ENCODE assay signal across 34 cellular contexts in the genomic region with DNA sequence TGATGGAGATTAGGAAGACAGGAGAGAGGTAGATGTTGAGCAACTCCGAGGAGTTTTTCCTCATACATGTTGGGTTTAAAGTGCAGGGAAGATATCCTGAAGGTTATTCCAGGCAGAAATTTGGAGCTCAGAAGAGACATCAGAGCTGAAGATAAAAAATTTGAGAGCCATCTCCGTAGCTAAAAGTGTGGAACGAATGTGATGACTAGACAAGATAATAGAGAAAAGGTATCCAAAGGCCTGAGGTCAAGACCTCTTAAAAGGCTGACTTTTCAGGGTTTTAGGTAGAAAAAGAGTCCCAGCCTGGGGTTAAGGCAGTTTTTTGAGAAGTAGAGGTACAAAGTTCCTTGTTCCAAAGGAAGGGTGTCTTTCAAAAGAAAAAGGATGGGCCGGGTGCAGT.
"Had no signal": no experiment of that assay in that cellular context is flagged by ENCODE, and none has a peak within 500 bp of the region (broad histone marks: within the 10 kb centered on the region; RNA-seq: fewer than 3 reads in every experiment).

No MANE protein-coding gene starts in this region.

- FAIRE-seq: astrocyte, bronchial epithelial cell had no signal

- H3K9me3 ChIP-seq: body of pancreas, breast epithelium had no signal

- DNase-seq: activated effector memory CD4-positive, alpha-beta T cell treated with anti-CD3 and anti-CD28 coated beads, Interleukin-2, amount 50 U/mL, for 16 hours; activated effector memory CD4-positive, alpha-beta T cell treated with Interleukin-2 at 50 U/mL for 16 hours; activated gamma-delta T cell; activated gamma-delta T cell treated with Interleukin-2 at 50 U/mL for 16 hours; activated naive CD4-positive, alpha-beta T cell; activated naive CD4-positive, alpha-beta T cell treated with anti-CD3 and anti-CD28 coated beads for 36 hours; activated naive CD4-positive, alpha-beta T cell treated with anti-CD3 and anti-CD28 coated beads, Interleukin-2, amount 10 ng/mL, durations not matched to agents 7 days and 5 days; activated naive CD4-positive, alpha-beta T cell treated with anti-CD3 and anti-CD28 coated beads, Interleukin-2, amount 50 U/mL, for 16 hours; activated naive CD4-positive, alpha-beta T cell treated with Interleukin-2 at 50 U/mL for 16 hours; activated naive CD8-positive, alpha-beta T cell treated with anti-CD3 and anti-CD28 coated beads for 36 hours; activated naive CD8-positive, alpha-beta T cell treated with anti-CD3 and anti-CD28 coated beads, Interleukin-2, amount 10 ng/mL, durations not matched to agents 7 days and 5 days; activated naive CD8-positive, alpha-beta T cell treated with anti-CD3 and anti-CD28 coated beads, Interleukin-2, amount 50 U/mL, for 24 hours; activated T-cell treated with anti-CD3 and anti-CD28 coated beads, Interleukin-2, amount 50 U/mL, for 1 hour; activated T-cell treated with anti-CD3 and anti-CD28 coated beads, Interleukin-2, amount 50 U/mL, for 24 hours; activated T-cell treated with anti-CD3 and anti-CD28 coated beads, Interleukin-2, amount 50 U/mL, for 4 hours; activated T-cell treated with anti-CD3 and anti-CD28 coated beads, Interleukin-2, amount 50 U/mL, for 48 hours; activated T-cell treated with anti-CD3 and anti-CD28 coated beads, Interleukin-2, amount 50 U/mL, for 72 hours; adrenal gland; amniotic stem cell; amygdala; anterior cingulate cortex; aorta; body of pancreas; brain microvascular endothelial cell; caudate nucleus; central memory CD4-positive, alpha-beta T cell; cerebellar nuclear complex had no signal

- H3K4me3 ChIP-seq: adrenal gland, ascending aorta, body of pancreas, breast epithelium, cardiac muscle cell had no signal

- H3K27me3 ChIP-seq: adrenal gland, ascending aorta, body of pancreas, brain microvascular endothelial cell, breast epithelium, cardiac muscle cell had no signal

- H3K4me1 ChIP-seq: ascending aorta, body of pancreas, breast epithelium had no signal

- H3K27ac ChIP-seq: adrenal gland, ascending aorta, body of pancreas, brain microvascular endothelial cell, breast epithelium, cardiac muscle cell had no signal

- H3K36me3 ChIP-seq: adrenal gland, ascending aorta, brain microvascular endothelial cell, breast epithelium, cardiac muscle cell had no signal

- ATAC-seq: activated naive CD4-positive, alpha-beta T cell treated with anti-CD3 and anti-CD28 coated beads, Interleukin-2, amount 50 U/mL, for 72 hours; activated naive CD8-positive, alpha-beta T cell treated with anti-CD3 and anti-CD28 coated beads, Interleukin-2, amount 50 U/mL, for 24 hours; activated T-cell treated with anti-CD3 and anti-CD28 coated beads, Interleukin-2, amount 50 U/mL, for 4 hours; activated T-cell treated with anti-CD3 and anti-CD28 coated beads, Interleukin-2, amount 50 U/mL, for 72 hours; activated T-helper 17 cell treated with anti-CD3 and anti-CD28 coated beads, Interleukin-2, amount 50 U/mL, for 72 hours; body of pancreas had no signal
